1 cellular context compared by ENCODE assay signal in genomic region chr14:21058903-21059302, GRCh38.
TF ChIP-seq lines count a peak whose summit lies in the region.

No MANE protein-coding gene starts in this region.

TF ChIP-seq in HepG2, 621 proteins besides CTCF, POLR2A, EP300 and RAD21 (continued from another document and continues in another):
- TF ChIP-seq UBTF (CRISPR knock-in tag; IDR thresholded peaks at IDR 0.05) (0 out of 2 replicates have a peak, but pooled peaks have one; percentile 26), ZNF354B (CRISPR knock-in tag; IDR thresholded peaks at IDR 0.05) (no peak), ZIK1 (CRISPR knock-in tag; IDR thresholded peaks at IDR 0.05; ENCODE audit: borderline replicate concordance, low read depth) (no peak), MIXL1 (CRISPR knock-in tag; IDR thresholded peaks at IDR 0.05) (no peak), FIP1L1 (IDR thresholded peaks at IDR 0.05; ENCODE audit: borderline replicate concordance, insufficient read depth, low read depth, low read length) (no peak), DZIP1 (CRISPR knock-in tag; IDR thresholded peaks at IDR 0.05) (no peak), MTERF4 (CRISPR knock-in tag; IDR thresholded peaks at IDR 0.05) (no peak), SNAPC2 (CRISPR knock-in tag; IDR thresholded peaks at IDR 0.05) (no peak), ZBTB7A (CRISPR knock-in tag; IDR thresholded peaks at IDR 0.05) (0 out of 2 replicates have a peak, but pooled peaks have one; percentile 50), ZNF574 (CRISPR knock-in tag; IDR thresholded peaks at IDR 0.05) (peak; percentile 83), ZBTB34 (CRISPR knock-in tag; IDR thresholded peaks at IDR 0.05) (no peak), PPARG (CRISPR knock-in tag; conservative IDR thresholded peaks at IDR 0.05) (no peak), ZNF737 (CRISPR knock-in tag; IDR thresholded peaks at IDR 0.05; ENCODE audit: borderline replicate concordance) (no peak), CCDC6 (CRISPR knock-in tag; IDR thresholded peaks at IDR 0.05) (no peak), ZFP91 (CRISPR knock-in tag; IDR thresholded peaks at IDR 0.05; ENCODE audit: borderline replicate concordance) (no peak), EHMT2 (IDR thresholded peaks at IDR 0.05; ENCODE audit: borderline replicate concordance, low read depth, low read length) (no peak), SNAPC5 (CRISPR knock-in tag; IDR thresholded peaks at IDR 0.05; ENCODE audit: borderline replicate concordance) (no peak), ZBTB39 (CRISPR knock-in tag; IDR thresholded peaks at IDR 0.05) (no peak), TIGD3 (CRISPR knock-in tag; IDR thresholded peaks at IDR 0.05; ENCODE audit: borderline replicate concordance) (no peak), TRIM24 (CRISPR knock-in tag; IDR thresholded peaks at IDR 0.05) (no peak), HES4 (CRISPR knock-in tag; IDR thresholded peaks at IDR 0.05; ENCODE audit: borderline replicate concordance) (no peak), PCBP2 (optimal IDR thresholded peaks at IDR 0.05; ENCODE audit: low read depth, low read length, poor library complexity, severe bottlenecking) (no peak), CCAR2 (optimal IDR thresholded peaks at IDR 0.05; ENCODE audit: low read depth, low read length) (no peak), ZNF335 (CRISPR knock-in tag; IDR thresholded peaks at IDR 0.05) (no peak), PLSCR1 (CRISPR knock-in tag; IDR thresholded peaks at IDR 0.05; ENCODE audit: borderline replicate concordance) (no peak), ZFP36 (IDR thresholded peaks at IDR 0.05; ENCODE audit: borderline replicate concordance, low read depth, low read length, partially characterized antibody) (no peak), HOXA5 (CRISPR knock-in tag; IDR thresholded peaks at IDR 0.05) (no peak), ADNP (CRISPR knock-in tag; IDR thresholded peaks at IDR 0.05) (no peak), SMARCE1 (IDR thresholded peaks at IDR 0.05; ENCODE audit: borderline replicate concordance) (no peak), ZNF501 (CRISPR knock-in tag; IDR thresholded peaks at IDR 0.05) (peak; percentile 46; the same call in 1 of the 2 replicates), HDAC2 (CRISPR knock-in tag; IDR thresholded peaks at IDR 0.05) (no peak), E2F5 (CRISPR knock-in tag; conservative IDR thresholded peaks at IDR 0.05) (no peak), TFDP2 (CRISPR knock-in tag; IDR thresholded peaks at IDR 0.05) (no peak), THAP11 (CRISPR knock-in tag; IDR thresholded peaks at IDR 0.05) (no peak), RARA (CRISPR knock-in tag; IDR thresholded peaks at IDR 0.05) (peak; percentile 60; the same call in 1 of the 2 replicates), RFX1 (IDR thresholded peaks at IDR 0.05) (no peak), SALL1 (CRISPR knock-in tag; IDR thresholded peaks at IDR 0.05) (peak; percentile 34; the same call in 1 of the 2 replicates), RFX3 (CRISPR knock-in tag; IDR thresholded peaks at IDR 0.05) (no peak), CERS6 (CRISPR knock-in tag; IDR thresholded peaks at IDR 0.05) (no peak), GATAD2A (CRISPR knock-in tag; IDR thresholded peaks at IDR 0.05) (0 out of 2 replicates have a peak, but pooled peaks have one; percentile 23), ATF7-NPFF (CRISPR knock-in tag; IDR thresholded peaks at IDR 0.05; ENCODE audit: low read depth) (no peak), ZNF781 (CRISPR knock-in tag; IDR thresholded peaks at IDR 0.05; ENCODE audit: borderline replicate concordance, not compliant biosample characterization) (no peak), KLF16 (CRISPR knock-in tag; IDR thresholded peaks at IDR 0.05) (no peak)
